Comparison of ENCODE assay signal across 8 cellular contexts in the genomic region with DNA sequence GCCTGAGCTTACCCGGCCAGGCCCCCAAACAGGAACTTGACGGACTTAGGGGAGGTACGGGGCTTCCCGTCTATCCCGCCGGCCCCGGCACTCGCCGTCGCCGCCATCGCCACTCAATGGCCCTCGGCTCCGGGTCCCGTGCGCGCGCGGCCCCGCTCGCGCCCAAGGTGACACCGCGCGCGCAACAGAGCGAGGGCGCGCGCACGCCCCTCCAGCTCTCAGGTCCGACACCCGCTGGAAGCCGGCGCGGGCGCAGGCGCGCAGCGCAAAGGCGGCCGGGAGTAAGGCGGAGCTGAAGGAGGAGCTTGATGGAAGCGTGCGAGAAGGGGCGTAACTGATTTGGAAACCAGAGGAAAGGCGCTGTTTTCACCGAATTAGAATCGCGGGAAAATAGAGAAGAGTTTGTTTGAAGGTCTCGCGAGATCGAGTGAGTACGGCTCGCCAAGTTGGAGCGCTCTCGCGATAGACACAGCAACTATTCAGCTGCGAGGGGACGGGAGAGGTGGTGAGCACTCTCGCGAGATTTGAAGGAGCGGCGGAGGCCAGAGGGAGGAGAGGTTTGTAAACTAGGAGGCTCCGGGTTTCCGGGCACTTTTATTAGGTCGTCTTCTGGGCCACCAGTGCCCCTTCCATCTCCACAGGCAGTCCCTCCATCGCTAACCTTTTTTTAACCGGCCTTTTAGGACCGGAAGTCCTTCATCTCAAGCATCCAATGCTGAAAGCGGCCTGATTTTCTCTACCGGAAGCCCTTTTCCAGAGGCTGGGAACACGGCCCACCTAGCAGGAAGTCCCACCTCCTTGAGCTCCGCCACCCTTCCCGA. TPM values are rescaled to one million over a fixed set of nuclear protein-coding genes. Genes with fewer than 3 reads are reported as not detected.
A peak's percentile ranks its signal among the peaks of the same experiment; 100 is the strongest.
DNase-seq lines count a peak whose midpoint lies in the region; ATAC-seq and TF ChIP-seq lines count a peak whose summit lies in the region.

A gene (plus strand): TSS at position 465 of the 821 bp plus-strand sequence. CDS start 642 bp downstream, outside the sequence.
A gene with protein sequence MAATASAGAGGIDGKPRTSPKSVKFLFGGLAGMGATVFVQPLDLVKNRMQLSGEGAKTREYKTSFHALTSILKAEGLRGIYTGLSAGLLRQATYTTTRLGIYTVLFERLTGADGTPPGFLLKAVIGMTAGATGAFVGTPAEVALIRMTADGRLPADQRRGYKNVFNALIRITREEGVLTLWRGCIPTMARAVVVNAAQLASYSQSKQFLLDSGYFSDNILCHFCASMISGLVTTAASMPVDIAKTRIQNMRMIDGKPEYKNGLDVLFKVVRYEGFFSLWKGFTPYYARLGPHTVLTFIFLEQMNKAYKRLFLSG (minus strand): TSS at position 243 of the 821 bp plus-strand sequence. CDS start 136 bp downstream, at position 107.

- CTCF ChIA-PET in activated CD4-positive, alpha-beta T cell treated with anti-CD3 and anti-CD28 coated beads, Interleukin-2, amount 10 ng/mL, durations not matched to agents 7 days and 5 days (lab: Charles Lee): interaction anchor here (0.9 to 1.7 kb wide), 7 partner anchors 27 to 499 kb away, joined by 3 to 8 read pairs (median 3); a partner anchor contains a TSS

- DNase-seq in NCI-H69 (lab: John Stamatoyannopoulos, UW) (peak; percentile 97), coronary artery (ENCODE audit: low spot score) (peak; percentile 98)
- DNase-seq in activated CD4-positive, alpha-beta T cell treated with anti-CD3 and anti-CD28 coated beads, Interleukin-2, amount 10 ng/mL, durations not matched to agents 7 days and 5 days: peak; percentile 99
- peak; percentile 87 to 94 for DNase-seq in stimulated activated CD4-positive, alpha-beta T cell treated with anti-CD3 and anti-CD28 coated beads, Interleukin-1b, Interleukin-23, amount 100 ng/mL, for 4 hours (ENCODE audit: low read depth in 2 of 2)

- H3K36me3 Mint-ChIP-seq in activated CD4-positive, alpha-beta T cell treated with anti-CD3 and anti-CD28 coated beads, Interleukin-2, amount 10 ng/mL, durations not matched to agents 7 days and 5 days (ENCODE audit: low read depth): peaks cover 71% of the 10 kb centered on the region

- H3K27me3 Mint-ChIP-seq in activated CD4-positive, alpha-beta T cell treated with anti-CD3 and anti-CD28 coated beads, Interleukin-2, amount 10 ng/mL, durations not matched to agents 7 days and 5 days: no peaks in the 10 kb centered on the region

- H3K4me3 Mint-ChIP-seq in activated CD4-positive, alpha-beta T cell treated with anti-CD3 and anti-CD28 coated beads, Interleukin-2, amount 10 ng/mL, durations not matched to agents 7 days and 5 days: peak within 1 kb of the TSS; percentile 92

- no peaks in the 10 kb centered on the region for H3K9me3 ChIP-seq in BLaER1

- H3K4me3 ChIP-seq in BLaER1 (peak within 1 kb of the TSS; percentile 89), coronary artery (peak within 1 kb of the TSS; percentile 80)

- H3K27ac ChIP-seq in BLaER1: peak within 1 kb of the TSS; percentile 96
- peak within 1 kb of the TSS; percentile 86 to 93 for H3K27ac ChIP-seq in coronary artery
- H3K27ac ChIP-seq in layer of hippocampus (ENCODE audit: low read depth, low read length): peak within 1 kb of the TSS; percentile 96

- no peaks in the 10 kb centered on the region for H3K9me3 Mint-ChIP-seq in activated CD4-positive, alpha-beta T cell treated with anti-CD3 and anti-CD28 coated beads, Interleukin-2, amount 10 ng/mL, durations not matched to agents 7 days and 5 days

- ATAC-seq in GM19328 (IDR thresholded peaks at IDR 0.05; ENCODE audit: unreplicated experiment) (peak; percentile 72), HG03520 (IDR thresholded peaks at IDR 0.05; ENCODE audit: unreplicated experiment) (peak; percentile 72)

- peak within 1 kb of the TSS; percentile 99 for H3K4me2 ChIP-seq in BLaER1

- peak within 1 kb of the TSS; percentile 98 for H3K9ac ChIP-seq in BLaER1

- peaks cover 47% of the 10 kb centered on the region for H4K20me1 ChIP-seq in BLaER1

- H3K36me3 ChIP-seq in BLaER1: peaks cover 69% of the 10 kb centered on the region

- H3K4me1 Mint-ChIP-seq in activated CD4-positive, alpha-beta T cell treated with anti-CD3 and anti-CD28 coated beads, Interleukin-2, amount 10 ng/mL, durations not matched to agents 7 days and 5 days: peaks cover 59% of the 10 kb centered on the region

- peaks cover 68% of the 10 kb centered on the region for H3K4me1 ChIP-seq in BLaER1

- H3K27ac Mint-ChIP-seq in activated CD4-positive, alpha-beta T cell treated with anti-CD3 and anti-CD28 coated beads, Interleukin-2, amount 10 ng/mL, durations not matched to agents 7 days and 5 days: peak within 1 kb of the TSS; percentile 96

- no peak for TF ChIP-seq CTCF in coronary artery (IDR thresholded peaks at IDR 0.05)

- POLR2A ChIA-PET in activated CD4-positive, alpha-beta T cell treated with anti-CD3 and anti-CD28 coated beads, Interleukin-2, amount 10 ng/mL, durations not matched to agents 7 days and 5 days (lab: Charles Lee): interaction anchor here (0.6 to 2.0 kb wide), 7 partner anchors 9 to 140 kb away, joined by 3 to 11 read pairs (median 7); a partner anchor contains a TSS

- H3K27me3 ChIP-seq in BLaER1 (no peaks in the 10 kb centered on the region), layer of hippocampus (ENCODE audit: control insufficient read depth, insufficient read depth, low read length) (no peaks in the 10 kb centered on the region)

RNA-seq across cellular contexts. Expression of the first gene that starts in this region (rescaled TPM):
- total RNA-seq in activated CD4-positive, alpha-beta T cell treated with anti-CD3 and anti-CD28 coated beads, Interleukin-2, amount 10 ng/mL, durations not matched to agents 7 days and 5 days: 100 to 1,000 TPM; 254 to 273 TPM

RNA-seq across cellular contexts. Expression of the second gene that starts in this region (rescaled TPM):
- 10 to 100 TPM; 73.0 to 75.3 TPM for total RNA-seq in activated CD4-positive, alpha-beta T cell treated with anti-CD3 and anti-CD28 coated beads, Interleukin-2, amount 10 ng/mL, durations not matched to agents 7 days and 5 days

Comparison
In these comparisons a context has a peak if more than half of its experiments do, and no peak if none do; other contexts are left out.
1. Peak in every context shown above with its lines: DNase-seq, ATAC-seq, H3K4me3 ChIP-seq and H3K27ac ChIP-seq.